9 cellular contexts compared by ENCODE assay signal in the genomic region with DNA sequence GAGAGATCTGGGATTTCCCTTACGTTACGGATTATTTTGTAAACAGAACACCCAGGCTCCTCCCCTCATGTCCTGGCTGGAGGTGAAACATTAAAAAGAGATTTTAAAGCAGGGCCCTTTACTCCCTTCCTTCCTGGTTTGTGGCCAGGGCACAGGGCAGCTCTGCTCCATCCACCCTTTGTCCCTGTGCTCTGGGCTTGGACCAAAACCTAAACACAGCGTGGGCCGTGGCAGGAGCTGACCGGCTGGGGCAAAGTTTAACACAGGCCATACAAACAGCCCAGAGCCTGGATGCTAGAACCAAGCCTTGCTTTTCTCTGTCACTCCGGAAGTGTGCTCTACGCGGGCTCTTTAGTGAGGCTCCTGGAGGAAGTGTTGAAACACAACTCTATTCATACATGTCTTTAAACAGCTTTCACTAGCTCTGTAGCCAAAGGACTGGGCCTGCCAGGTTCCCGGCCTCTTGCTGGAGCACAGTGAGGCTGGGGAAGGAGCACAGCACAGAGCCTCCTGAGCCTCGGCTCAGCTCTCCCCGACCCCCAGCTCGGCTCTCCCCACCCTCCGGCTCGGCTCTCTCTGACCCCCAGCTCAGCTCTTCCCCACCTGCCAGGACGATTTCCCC.
A peak's percentile ranks its signal among the peaks of the same experiment; 100 is the strongest.
DNase-seq lines count a peak whose midpoint lies in the region; ATAC-seq and TF ChIP-seq lines count a peak whose summit lies in the region.
"Had no signal": no experiment of that assay in that cellular context is flagged by ENCODE, and none has a peak within 500 bp of the region (broad histone marks: within the 10 kb centered on the region; RNA-seq: fewer than 3 reads in every experiment).

No MANE protein-coding gene starts in this region.

- H3K4me1 ChIP-seq in parathyroid adenoma, result no peaks in the 10 kb centered on the region

- peaks cover 15% of the 10 kb centered on the region for H3K36me3 Mint-ChIP-seq in activated CD4-positive, alpha-beta T cell treated with anti-CD3 and anti-CD28 coated beads, Interleukin-2, amount 10 ng/mL, durations not matched to agents 24 days and 14 days (ENCODE audit: low read depth)
- H3K36me3 Mint-ChIP-seq in chondrocyte (ENCODE audit: low read depth), result peaks cover 4% of the 10 kb centered on the region

- ATAC-seq in HG03139 (IDR thresholded peaks at IDR 0.05; ENCODE audit: unreplicated experiment) (no peak), GM21367 (IDR thresholded peaks at IDR 0.05; ENCODE audit: unreplicated experiment) (no peak)
- ATAC-seq: Panc1 had no signal

- peak overlapping the region; percentile 76 for H3K4me3 Mint-ChIP-seq in activated CD4-positive, alpha-beta T cell treated with anti-CD3 and anti-CD28 coated beads, Interleukin-2, amount 10 ng/mL, durations not matched to agents 24 days and 14 days
- H3K4me3 Mint-ChIP-seq in chondrocyte (ENCODE audit: unreplicated experiment), result no peak overlapping the region

- H3K9ac ChIP-seq in parathyroid adenoma, result no peak overlapping the region

- peak overlapping the region; percentile 24 for H3K27ac ChIP-seq in parathyroid adenoma

- intact Hi-C loops in activated CD4-positive, alpha-beta T cell treated with anti-CD3 and anti-CD28 coated beads, Interleukin-2, amount 10 ng/mL, durations not matched to agents 24 days and 14 days (cut with micrococcal nuclease), result loop anchor here (5.0 to 10.0 kb wide), 2 partner anchors 44 to 123 kb away; no protein-coding TSS in a partner anchor

- H3K27me3 Mint-ChIP-seq in activated CD4-positive, alpha-beta T cell treated with anti-CD3 and anti-CD28 coated beads, Interleukin-2, amount 10 ng/mL, durations not matched to agents 24 days and 14 days, result no peaks in the 10 kb centered on the region
- peaks cover 32% of the 10 kb centered on the region for H3K27me3 Mint-ChIP-seq in chondrocyte (ENCODE audit: low read depth)

- no peaks in the 10 kb centered on the region for H3K27me3 ChIP-seq in parathyroid adenoma (ENCODE audit: control insufficient read depth, insufficient read depth, low read length)

- no peak overlapping the region for H3K4me2 ChIP-seq in parathyroid adenoma (ENCODE audit: low read length)

- H3K79me2 ChIP-seq in parathyroid adenoma, result no peaks in the 10 kb centered on the region

- H2AFZ ChIP-seq in parathyroid adenoma, result no peak overlapping the region

- DNase-seq in ELF-1 (ENCODE audit: low read depth, low spot score) (peak; percentile 54), fibroblast of peridontal ligament (ENCODE audit: extremely low read depth) (peak; percentile 13), NCI-H345 treated with DMSO at 0.1 percent for 48 hours (lab: John Stamatoyannopoulos, UW; ENCODE audit: unreplicated experiment) (no peak), chondrocyte (ENCODE audit: low spot score) (no peak)
- DNase-seq in activated CD4-positive, alpha-beta T cell treated with anti-CD3 and anti-CD28 coated beads, Interleukin-2, amount 10 ng/mL, durations not matched to agents 24 days and 14 days, result peak; percentile 80

- no peaks in the 10 kb centered on the region for H3K9me3 Mint-ChIP-seq in activated CD4-positive, alpha-beta T cell treated with anti-CD3 and anti-CD28 coated beads, Interleukin-2, amount 10 ng/mL, durations not matched to agents 24 days and 14 days
- no peaks in the 10 kb centered on the region for H3K9me3 Mint-ChIP-seq in chondrocyte (ENCODE audit: low read depth)

- TF ChIP-seq CTCF in parathyroid adenoma (IDR thresholded peaks at IDR 0.05), result no peak
- no peak for TF ChIP-seq CTCF in chondrocyte (IDR thresholded peaks at IDR 0.05)

- H3K27ac Mint-ChIP-seq in activated CD4-positive, alpha-beta T cell treated with anti-CD3 and anti-CD28 coated beads, Interleukin-2, amount 10 ng/mL, durations not matched to agents 24 days and 14 days, result peak overlapping the region; percentile 98
- H3K27ac Mint-ChIP-seq in chondrocyte (ENCODE audit: unreplicated experiment), result no peak overlapping the region

- no peaks in the 10 kb centered on the region for H3K36me3 ChIP-seq in parathyroid adenoma (ENCODE audit: control insufficient read depth, insufficient read depth, low read length)

- H3K4me1 Mint-ChIP-seq in activated CD4-positive, alpha-beta T cell treated with anti-CD3 and anti-CD28 coated beads, Interleukin-2, amount 10 ng/mL, durations not matched to agents 24 days and 14 days, result peaks cover 52% of the 10 kb centered on the region
- no peaks in the 10 kb centered on the region for H3K4me1 Mint-ChIP-seq in chondrocyte (ENCODE audit: low read depth)

- no peak overlapping the region for H3K4me3 ChIP-seq in parathyroid adenoma (ENCODE audit: low read depth, low read length)

- no peaks in the 10 kb centered on the region for H3K9me3 ChIP-seq in parathyroid adenoma (ENCODE audit: control insufficient read depth, low read length)

Comparison
In these comparisons a context has a peak if more than half of its experiments do, and no peak if none do; other contexts are left out.
1. DNase-seq: peak in ELF-1 (single experiment), activated CD4-positive, alpha-beta T cell treated with anti-CD3 and anti-CD28 coated beads, Interleukin-2, amount 10 ng/mL, durations not matched to agents 24 days and 14 days (single experiment) and fibroblast of peridontal ligament (single experiment); none in NCI-H345 treated with DMSO at 0.1 percent for 48 hours (single experiment) and chondrocyte (single experiment).